In genomic region chr3:46359748-46360509, GRCh38 we compare ENCODE assay signal across 10 cellular contexts. TPM values are rescaled to one million over a fixed set of nuclear protein-coding genes. Genes with fewer than 3 reads are reported as not detected.
DNase-seq lines count a peak whose midpoint lies in the region; ATAC-seq and TF ChIP-seq lines count a peak whose summit lies in the region.
"Had no signal": no experiment of that assay in that cellular context is flagged by ENCODE, and none has a peak within 500 bp of the region (broad histone marks: within the 10 kb centered on the region; RNA-seq: fewer than 3 reads in every experiment).

No MANE protein-coding gene starts in this region.

- H3K27me3 Mint-ChIP-seq in mesothelial cell of epicardium (ENCODE audit: low read depth) = peaks cover 62% of the 10 kb centered on the region

- no peaks in the 10 kb centered on the region for H3K27me3 ChIP-seq in effector memory CD4-positive, alpha-beta T cell (replicated peaks; ENCODE audit: control insufficient read depth, insufficient read depth, low read length, poor library complexity, severe bottlenecking)
- H3K27me3 ChIP-seq in colonic mucosa (no peaks in the 10 kb centered on the region), WERI-Rb-1 (ENCODE audit: insufficient read depth, low read depth, severe bottlenecking) (peaks cover 95% of the 10 kb centered on the region)

- H3K27ac Mint-ChIP-seq in mesothelial cell of epicardium = no peak overlapping the region
- H3K27ac Mint-ChIP-seq: activated naive CD4-positive, alpha-beta T cell treated with anti-CD3 and anti-CD28 coated beads, Interleukin-2, amount 50 U/mL, for 24 hours had no signal

- H3K4me1 Mint-ChIP-seq in mesothelial cell of epicardium = no peaks in the 10 kb centered on the region
- H3K4me1 Mint-ChIP-seq: activated naive CD4-positive, alpha-beta T cell treated with anti-CD3 and anti-CD28 coated beads, Interleukin-2, amount 50 U/mL, for 24 hours had no signal

- H3K9me3 Mint-ChIP-seq in mesothelial cell of epicardium = no peaks in the 10 kb centered on the region
- H3K9me3 Mint-ChIP-seq: activated naive CD4-positive, alpha-beta T cell treated with anti-CD3 and anti-CD28 coated beads, Interleukin-2, amount 50 U/mL, for 24 hours had no signal

- H3K27ac ChIP-seq in effector memory CD4-positive, alpha-beta T cell (ENCODE audit: insufficient read depth, low read length, poor library complexity, severe bottlenecking) = peak overlapping the region; percentile 45
- H3K27ac ChIP-seq in colonic mucosa (no peak overlapping the region), WERI-Rb-1 (no peak overlapping the region)
- H3K27ac ChIP-seq: psoas muscle had no signal

- TF ChIP-seq CTCF in colonic mucosa (IDR thresholded peaks at IDR 0.05) (no peak), mesothelial cell of epicardium (IDR thresholded peaks at IDR 0.05; ENCODE audit: unreplicated experiment) (no peak), WERI-Rb-1 (IDR thresholded peaks at IDR 0.05; ENCODE audit: low read depth, low read length) (no peak)

- DNase-seq in Ammon's horn (ENCODE audit: low spot score) = peak; percentile 67
- DNase-seq in NCI-H1694 treated with DMSO at 0.1 percent for 48 hours (lab: John Stamatoyannopoulos, UW) = peak; percentile 43
- DNase-seq in effector memory CD4-positive, alpha-beta T cell = no peak
- DNase-seq in superior temporal gyrus (ENCODE audit: extremely low spot score) = peak; percentile 88
- DNase-seq in colonic mucosa = no peak
- DNase-seq in mesothelial cell of epicardium (ENCODE audit: low spot score in 2 of 2, unreplicated experiment in 2 of 2) = no peak
- DNase-seq in WERI-Rb-1 = no peak
- DNase-seq: psoas muscle had no signal

- peaks cover 12% of the 10 kb centered on the region for H3K4me1 ChIP-seq in effector memory CD4-positive, alpha-beta T cell (ENCODE audit: control insufficient read depth, insufficient read depth, low read length, poor library complexity, severe bottlenecking)
- no peaks in the 10 kb centered on the region for H3K4me1 ChIP-seq in colonic mucosa

- H3K4me3 Mint-ChIP-seq in mesothelial cell of epicardium = no peak overlapping the region
- H3K4me3 Mint-ChIP-seq: activated naive CD4-positive, alpha-beta T cell treated with anti-CD3 and anti-CD28 coated beads, Interleukin-2, amount 50 U/mL, for 24 hours had no signal

- H3K9ac ChIP-seq in colonic mucosa (ENCODE audit: low read depth in 2 of 2, low read length in 2 of 2) = no peak overlapping the region

- no peaks in the 10 kb centered on the region for H3K9me3 ChIP-seq in effector memory CD4-positive, alpha-beta T cell (ENCODE audit: control insufficient read depth, low read length)
- H3K9me3 ChIP-seq in colonic mucosa = no peaks in the 10 kb centered on the region
- H3K9me3 ChIP-seq in WERI-Rb-1 (ENCODE audit: severe bottlenecking) = no peaks in the 10 kb centered on the region
- H3K9me3 ChIP-seq: psoas muscle had no signal

- intact Hi-C loops in colonic mucosa (cut with DNase I) = no loop called here

- H3K36me3 Mint-ChIP-seq in mesothelial cell of epicardium = no peaks in the 10 kb centered on the region

- no peaks in the 10 kb centered on the region for H3K36me3 ChIP-seq in effector memory CD4-positive, alpha-beta T cell (ENCODE audit: control insufficient read depth, insufficient read depth, low read length)
- H3K36me3 ChIP-seq in colonic mucosa = no peaks in the 10 kb centered on the region
- H3K36me3 ChIP-seq in WERI-Rb-1 = no peaks in the 10 kb centered on the region

- ATAC-seq in GM18870 (IDR thresholded peaks at IDR 0.05; ENCODE audit: unreplicated experiment) = peak; percentile 71

- H3K4me3 ChIP-seq in effector memory CD4-positive, alpha-beta T cell (ENCODE audit: insufficient read depth, low read depth, low read length, poor library complexity, severe bottlenecking) = peak overlapping the region; percentile 16
- H3K4me3 ChIP-seq in colonic mucosa = no peak overlapping the region
- H3K4me3 ChIP-seq in WERI-Rb-1 (ENCODE audit: low read depth, low read length) = no peak overlapping the region
- H3K4me3 ChIP-seq: psoas muscle had no signal

RNA-seq across cellular contexts. Expression of gene CCR2, which starts 6.0 kb away (rescaled TPM):
- 1 to 10 TPM; 1.5 to 3.0 TPM for total RNA-seq in colonic mucosa
- not detected in 3 replicates for total RNA-seq in mesothelial cell of epicardium

RNA-seq across cellular contexts. Expression of gene CCR5, which starts 10.8 kb away (rescaled TPM):
- total RNA-seq in colonic mucosa (1 to 10 TPM in 1 of 2 donors, under 1 TPM in 1; 0.57 to 1.9 TPM), mesothelial cell of epicardium (not detected in 3 replicates)

RNA-seq across cellular contexts. Expression of gene CCRL2, which starts 47.1 kb away (rescaled TPM):
- 10 to 100 TPM; 10.9 to 17.6 TPM for total RNA-seq in colonic mucosa
- total RNA-seq in mesothelial cell of epicardium = not detected in 3 replicates

Comparison
In these comparisons a context has a peak if more than half of its experiments do, and no peak if none do; other contexts are left out.
1. DNase-seq: peak in Ammon's horn (single experiment), NCI-H1694 treated with DMSO at 0.1 percent for 48 hours (single experiment) and superior temporal gyrus (single experiment); none in effector memory CD4-positive, alpha-beta T cell (0 of 3), colonic mucosa (single experiment), mesothelial cell of epicardium (0 of 2) and WERI-Rb-1 (single experiment).